Comparison of ENCODE assay signal across 29 cellular contexts in the genomic region with DNA sequence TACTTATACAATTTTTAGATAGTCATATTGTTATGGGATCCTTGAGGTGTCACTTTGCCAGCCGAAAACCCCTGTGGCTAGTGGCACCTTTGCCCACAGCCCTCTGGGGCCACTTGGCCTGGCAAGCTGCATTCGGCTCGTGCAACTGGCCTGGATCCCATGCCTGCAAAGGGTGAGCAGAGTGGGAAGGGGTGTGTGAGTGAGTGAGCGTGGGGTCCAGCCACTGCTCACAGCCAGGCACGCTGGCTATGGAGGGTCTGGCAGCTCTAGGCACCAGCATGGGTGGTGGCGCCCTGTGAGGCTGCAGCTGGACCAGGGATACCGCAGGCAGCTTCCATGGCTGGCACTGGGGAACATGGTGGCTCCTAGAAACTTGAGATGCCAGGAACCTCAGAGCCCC. TPM values are rescaled to one million over a fixed set of nuclear protein-coding genes. Genes with fewer than 3 reads are reported as not detected.
"Had no signal": no experiment of that assay in that cellular context is flagged by ENCODE, and none has a peak within 500 bp of the region (broad histone marks: within the 10 kb centered on the region; RNA-seq: fewer than 3 reads in every experiment).

No MANE protein-coding gene starts in this region.

- H3K9me3 Mint-ChIP-seq: activated CD4-positive, alpha-beta memory T cell treated with anti-CD3 and anti-CD28 coated beads for 36 hours; activated CD4-positive, alpha-beta T cell treated with anti-CD3 and anti-CD28 coated beads, Interleukin-2, amount 10 ng/mL, durations not matched to agents 24 days and 14 days; stimulated activated memory B cell treated with anti-CD40 and anti-IgM and Interleukin-4, amounts not matched to agents 10 μg/mL and 1 μg/mL and 100 μg/mL, for 72 hours had no signal

- ATAC-seq: gastroesophageal sphincter; lower lobe of right lung; mucosa of descending colon; pancreas; stimulated activated memory B cell treated with anti-CD40 and anti-IgM and Interleukin-4, amounts not matched to agents 10 μg/mL and 1 μg/mL and 100 μg/mL, for 72 hours had no signal

- H3K4me1 Mint-ChIP-seq: brain; stimulated activated memory B cell treated with anti-CD40 and anti-IgM and Interleukin-4, amounts not matched to agents 10 μg/mL and 1 μg/mL and 100 μg/mL, for 72 hours had no signal

- DNase-seq: activated CD4-positive, alpha-beta memory T cell treated with anti-CD3 and anti-CD28 coated beads for 36 hours; activated CD4-positive, alpha-beta T cell treated with anti-CD3 and anti-CD28 coated beads, Interleukin-2, amount 10 ng/mL, durations not matched to agents 24 days and 14 days; activated CD4-positive, CD25-positive, alpha-beta regulatory T cell treated with anti-CD3 and anti-CD28 coated beads, Interleukin-2, amount 50 U/mL, for 72 hours; activated effector memory CD4-positive, alpha-beta T cell treated with Interleukin-2 at 50 U/mL for 16 hours; activated naive CD4-positive, alpha-beta T cell treated with Interleukin-2 at 50 U/mL for 16 hours; activated T-cell treated with anti-CD3 and anti-CD28 coated beads, Interleukin-2, amount 50 U/mL, for 48 hours; anterior cingulate cortex; dorsolateral prefrontal cortex; effector memory CD4-positive, alpha-beta T cell; lower lobe of right lung; mesendoderm; mucosa of descending colon; nucleus accumbens; psoas muscle; sigmoid colon; SK-N-SH; small intestine; stimulated activated CD4-positive, alpha-beta T cell treated with anti-CD3 and anti-CD28 coated beads, Interleukin-4, amount 100 ng/mL, for 24 hours; T-helper 2 cell; transverse colon; uterus had no signal

- H3K27me3 Mint-ChIP-seq: activated CD4-positive, alpha-beta memory T cell treated with anti-CD3 and anti-CD28 coated beads for 36 hours; activated CD4-positive, alpha-beta T cell treated with anti-CD3 and anti-CD28 coated beads, Interleukin-2, amount 10 ng/mL, durations not matched to agents 24 days and 14 days; activated naive CD8-positive, alpha-beta T cell; brain; stimulated activated memory B cell treated with anti-CD40 and anti-IgM and Interleukin-4, amounts not matched to agents 10 μg/mL and 1 μg/mL and 100 μg/mL, for 72 hours had no signal

- H3K27ac Mint-ChIP-seq: activated CD4-positive, alpha-beta memory T cell treated with anti-CD3 and anti-CD28 coated beads for 36 hours; activated CD4-positive, alpha-beta T cell treated with anti-CD3 and anti-CD28 coated beads, Interleukin-2, amount 10 ng/mL, durations not matched to agents 24 days and 14 days; activated naive CD8-positive, alpha-beta T cell; brain; stimulated activated memory B cell treated with anti-CD40 and anti-IgM and Interleukin-4, amounts not matched to agents 10 μg/mL and 1 μg/mL and 100 μg/mL, for 72 hours had no signal

- H3K4me3 Mint-ChIP-seq: activated CD4-positive, alpha-beta memory T cell treated with anti-CD3 and anti-CD28 coated beads for 36 hours; activated CD4-positive, alpha-beta T cell treated with anti-CD3 and anti-CD28 coated beads, Interleukin-2, amount 10 ng/mL, durations not matched to agents 24 days and 14 days; activated naive CD8-positive, alpha-beta T cell; brain; stimulated activated memory B cell treated with anti-CD40 and anti-IgM and Interleukin-4, amounts not matched to agents 10 μg/mL and 1 μg/mL and 100 μg/mL, for 72 hours had no signal

RNA-seq across cellular contexts. Expression of a gene that starts 49.0 kb away (rescaled TPM):
- total RNA-seq: cerebellum, psoas muscle, temporal lobe had no signal
- polyA plus RNA-seq: neural cell had no signal
